8 cellular contexts compared by ENCODE assay signal in the genomic region with DNA sequence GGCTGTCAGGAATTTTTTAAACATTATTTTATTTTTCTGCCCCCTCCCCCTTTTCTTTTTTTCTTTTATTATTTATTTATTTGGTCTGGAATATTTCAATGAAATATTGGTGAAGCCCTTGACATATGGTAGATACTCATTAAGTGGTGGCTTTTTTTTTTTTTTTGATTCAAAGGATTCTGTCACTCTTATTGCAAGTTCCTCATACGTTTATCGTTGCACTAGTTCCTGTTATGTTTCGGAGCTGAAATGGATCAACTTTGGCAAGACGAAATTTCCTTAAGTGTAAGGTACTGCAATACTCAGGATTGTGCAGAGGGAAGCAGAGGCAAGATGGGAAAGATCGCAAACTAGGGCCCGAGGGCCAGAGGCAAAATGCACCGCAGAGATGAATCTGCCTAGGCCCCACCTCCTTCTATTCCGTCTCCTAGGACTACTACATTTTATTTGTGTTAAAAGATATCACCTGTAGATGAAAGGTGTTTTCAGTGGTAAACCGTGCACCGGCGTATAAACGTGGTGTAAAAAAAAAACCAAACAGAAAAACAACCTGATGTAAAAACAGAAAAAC. TPM values are rescaled to one million over a fixed set of nuclear protein-coding genes. Genes with fewer than 3 reads are reported as not detected.
DNase-seq lines count a peak whose midpoint lies in the region; ATAC-seq and TF ChIP-seq lines count a peak whose summit lies in the region.

No MANE protein-coding gene starts in this region.

- H3K4me1 ChIP-seq in Peyer's patch = peaks cover 0 to 36% (median 15%) of the 10 kb centered on the region in 4 donors
- H3K4me1 ChIP-seq in breast epithelium = peaks cover 5 to 10% of the 10 kb centered on the region in 2 donors

- H3K27me3 ChIP-seq in Peyer's patch (peaks cover 0 to 16% of the 10 kb centered on the region in 2 donors), breast epithelium (peaks cover 2 to 18% of the 10 kb centered on the region in 2 donors)

- H3K27ac ChIP-seq in Peyer's patch (peak overlapping the region; percentile 93 to 99 (median 96)), breast epithelium (peak overlapping the region; percentile 92 to 99)

- no peaks in the 10 kb centered on the region for H3K9me3 ChIP-seq in Peyer's patch
- no peaks in the 10 kb centered on the region for H3K9me3 ChIP-seq in breast epithelium

- H3K36me3 ChIP-seq in Peyer's patch (no peaks in the 10 kb centered on the region), breast epithelium (no peaks in the 10 kb centered on the region)

- intact Hi-C loops in breast epithelium (cut with DNase I; ENCODE audit: low total_unique reads) = loop anchor here (10.0 kb wide), 2 partner anchors 315 to 715 kb away; partner anchors contain the start of gene C15orf61

- H3K4me3 ChIP-seq in GM12865 (ENCODE audit: low read depth, low read length) (peak overlapping the region; percentile 88), Peyer's patch (peak overlapping the region; percentile 69 to 95 (median 86)), breast epithelium (peak overlapping the region; percentile 81 to 89 (median 86))

- TF ChIP-seq POLR2A in Peyer's patch (IDR thresholded peaks at IDR 0.05) (no peak), breast epithelium (IDR thresholded peaks at IDR 0.05) (no peak)

- TF ChIP-seq CTCF in GM12865 (IDR thresholded peaks at IDR 0.05; ENCODE audit: insufficient read depth, low read depth, low read length, missing control alignments) = no peak
- TF ChIP-seq CTCF in Peyer's patch (IDR thresholded peaks at IDR 0.05) = no peak
- no peak for TF ChIP-seq CTCF in breast epithelium (IDR thresholded peaks at IDR 0.05)

- ATAC-seq in stimulated activated naive CD8-positive, alpha-beta T cell treated with anti-CD3 and anti-CD28 coated beads, Interleukin-15, Interleukin-2, amounts not matched to agents 100 U/mL and 50 U/mL, for 24 hours = peak; percentile 15
- ATAC-seq in HG02884 (IDR thresholded peaks at IDR 0.05; ENCODE audit: unreplicated experiment) = no peak

- DNase-seq in A172 (ENCODE audit: low spot score) (peak; percentile 50), GM12865 (ENCODE audit: low read depth) (no peak), HT-29 (ENCODE audit: low spot score) (peak; percentile 88), Peyer's patch (peak in 1 of 3 donors; percentile 53), breast epithelium (ENCODE audit: low spot score in 2 of 2) (no peak), kidney glomerular epithelial cell (lab: John Stamatoyannopoulos, UW) (peak; percentile 72)
- DNase-seq in stimulated activated naive CD8-positive, alpha-beta T cell treated with anti-CD3 and anti-CD28 coated beads, Interleukin-15, Interleukin-2, amounts not matched to agents 100 U/mL and 50 U/mL, for 24 hours = no peak

RNA-seq across cellular contexts. Expression of gene RNU6-1, which starts 0.4 kb away (rescaled TPM):
- total RNA-seq in A172 (2014; rRNA removed; shearing (Covaris generic)) = not detected in 2 replicates
- total RNA-seq in HT-29 (2014; rRNA removed; shearing (Covaris generic)) = not detected in 2 replicates
- total RNA-seq in Peyer's patch = not detected
- not detected for total RNA-seq in breast epithelium

RNA-seq across cellular contexts. Expression of gene SKOR1, which starts 14.1 kb away (rescaled TPM):
- not detected in 2 replicates for total RNA-seq in A172 (2014; rRNA removed; shearing (Covaris generic))
- total RNA-seq in HT-29 (2014; rRNA removed; shearing (Covaris generic)) = 0.15 and 0.18 TPM in 2 replicates
- total RNA-seq in Peyer's patch (1 to 10 TPM; 1.2 to 5.0 (median 1.6) TPM), breast epithelium (1 to 10 TPM in 2 of 3 donors, under 1 TPM in 1; 0.98 to 1.8 (median 1.1) TPM)

Comparison
In these comparisons a context has a peak if more than half of its experiments do, and no peak if none do; other contexts are left out.
1. DNase-seq: peak in A172 (single experiment), HT-29 (single experiment) and kidney glomerular epithelial cell (single experiment); none in GM12865 (single experiment), breast epithelium (0 of 2) and stimulated activated naive CD8-positive, alpha-beta T cell treated with anti-CD3 and anti-CD28 coated beads, Interleukin-15, Interleukin-2, amounts not matched to agents 100 U/mL and 50 U/mL, for 24 hours (single experiment).
2. Peak in every context shown above with its lines, with median percentiles within 50 percentile points of each other: H3K4me3 ChIP-seq.